ENCODE assay signal across 20 cellular contexts in the genomic region with DNA sequence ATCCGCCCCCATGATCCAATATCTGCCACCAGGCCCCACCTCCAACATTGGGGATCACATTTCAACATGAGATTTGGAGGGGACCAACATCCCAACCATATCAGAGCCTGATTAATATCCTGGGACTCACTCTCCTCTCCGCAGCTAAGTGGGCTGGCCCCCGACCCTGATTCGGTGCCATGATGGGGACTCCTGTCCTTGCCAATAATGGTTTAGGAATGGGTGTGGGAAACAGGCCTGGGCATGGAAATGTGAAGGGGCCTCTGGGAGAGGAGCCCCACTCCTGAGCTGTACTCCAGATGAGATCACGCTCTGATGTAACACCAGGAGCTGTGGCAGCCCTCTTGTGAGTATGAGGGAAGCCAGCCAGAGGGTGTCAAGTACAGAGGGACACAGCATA.
"Had no signal": no experiment of that assay in that cellular context is flagged by ENCODE, and none has a peak within 500 bp of the region (broad histone marks: within the 10 kb centered on the region; RNA-seq: fewer than 3 reads in every experiment).

No MANE protein-coding gene starts in this region.

- H3K27ac ChIP-seq: breast epithelium, KMS-11, SJCRH30, WERI-Rb-1 had no signal

- H3K4me1 ChIP-seq: breast epithelium had no signal

- H3K4me2 ChIP-seq: KMS-11, SK-N-SH had no signal

- H3K36me3 ChIP-seq: breast epithelium, SJCRH30, WERI-Rb-1 had no signal

- H3K9me3 ChIP-seq: breast epithelium, SJCRH30, SK-N-SH had no signal

- H3K4me3 ChIP-seq: breast epithelium, SJCRH30 had no signal

- H3K27me3 ChIP-seq: breast epithelium, SJCRH30 had no signal

- DNase-seq: activated CD4-positive, alpha-beta T cell treated with anti-CD3 and anti-CD28 coated beads for 36 hours; activated CD8-positive, alpha-beta memory T cell treated with anti-CD3 and anti-CD28 coated beads for 24 hours; activated naive CD4-positive, alpha-beta T cell; activated T-cell treated with anti-CD3 and anti-CD28 coated beads, Interleukin-2, amount 50 U/mL, for 72 hours; aorta; caudate nucleus; NCI-H1092; NCI-H1417; NCI-H1694; NCI-H2029; NCI-H2107; NCI-H2171 treated with DMSO at 0.1 percent for 48 hours; NCI-H226; NCI-H526; SJCRH30; SK-N-SH; T-helper 1 cell; WERI-Rb-1 had no signal

- H3K9ac ChIP-seq: KMS-11, SK-N-SH had no signal
